Comparison of ENCODE assay signal across 1 cellular context in the genomic region with DNA sequence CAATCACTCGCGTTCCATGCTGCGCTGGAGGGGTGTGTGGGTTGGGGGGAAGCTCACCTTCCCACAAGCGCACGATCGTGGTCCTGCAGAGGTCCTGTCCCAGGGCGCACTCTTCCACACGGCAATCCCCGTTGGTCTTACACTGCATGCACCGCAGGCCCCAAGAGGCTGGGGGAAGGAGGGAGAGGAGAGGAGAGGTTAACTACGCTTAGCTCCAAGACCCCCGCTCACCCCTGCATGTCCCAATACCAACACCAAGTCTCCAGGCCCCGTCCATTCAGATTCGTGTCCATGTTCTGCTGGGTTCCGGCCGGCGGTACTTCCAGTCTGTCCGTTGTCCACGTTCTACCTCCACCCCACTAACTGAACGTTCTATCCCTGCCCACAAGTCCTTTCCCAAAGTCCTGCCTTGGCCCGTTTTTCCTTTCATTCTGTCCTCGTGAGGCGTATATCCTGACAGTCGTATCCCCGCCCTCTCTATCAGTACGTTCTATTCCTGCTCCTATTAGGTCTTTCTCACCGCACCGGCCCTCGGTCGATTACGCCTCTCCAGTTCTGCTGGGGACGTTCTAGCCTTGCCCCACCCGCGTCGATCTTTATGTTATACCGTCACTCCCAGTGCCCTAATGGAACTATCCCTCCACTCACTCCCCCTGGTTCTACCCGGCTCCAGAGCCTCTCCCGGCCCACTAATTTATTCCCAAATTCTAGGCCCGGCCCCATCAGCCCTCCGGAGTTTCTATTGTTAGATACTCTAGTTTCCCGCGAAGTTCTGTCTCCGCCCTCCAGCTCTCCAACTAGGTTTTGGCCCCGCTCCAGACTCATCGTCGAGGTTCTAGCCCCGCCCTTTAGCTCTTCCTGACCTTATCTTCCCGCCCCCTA.
TF ChIP-seq lines count a peak whose summit lies in the region.

No MANE protein-coding gene starts in this region.

TF ChIP-seq in K562, 482 proteins besides CTCF, POLR2A, EP300 and RAD21 (continues in another document):
- TF ChIP-seq NFIX (CRISPR knock-in tag; IDR thresholded peaks at IDR 0.05; ENCODE audit: low read depth) (no peak; the same call in 1 of the 2 replicates), MBD1 (CRISPR knock-in tag; IDR thresholded peaks at IDR 0.05) (0 out of 2 replicates have a peak, but pooled peaks have one; percentile 49), MNT (conservative IDR thresholded peaks at IDR 0.05) (peak in 1 of 2 experiments; percentile 32; a peak in 1 of 4 replicates), LEF1 (IDR thresholded peaks at IDR 0.05) (no peak; the same call in 1 of the 2 replicates), CREM (IDR thresholded peaks at IDR 0.05; ENCODE audit: low read depth) (0 out of 2 replicates have a peak, but pooled peaks have one; percentile 13), MEF2D (tag; conservative IDR thresholded peaks at IDR 0.05; ENCODE audit: low read depth) (peak; percentile 61; the same call in 1 of the 2 replicates), GABPB1 (CRISPR knock-in tag; IDR thresholded peaks at IDR 0.05) (peak; percentile 65), U2AF1 (optimal IDR thresholded peaks at IDR 0.05; ENCODE audit: low read depth, low read length) (no peak), CBX3 (IDR thresholded peaks at IDR 0.05; ENCODE audit: borderline replicate concordance in 1 of 2, low read length in 2 of 2) (0 out of 3 replicates have a peak, but pooled peaks of 1 of the 2 experiments have one; percentile 11), ZNF551 (CRISPR knock-in tag; IDR thresholded peaks at IDR 0.05) (no peak), ATF7 (IDR thresholded peaks at IDR 0.05) (peak; percentile 32; the same call in 1 of the 2 replicates), HBP1 (CRISPR knock-in tag; IDR thresholded peaks at IDR 0.05) (0 out of 2 replicates have a peak, but pooled peaks have one; percentile 53), ZBTB5 (IDR thresholded peaks at IDR 0.05) (no peak), ZC3H11A (IDR thresholded peaks at IDR 0.05; ENCODE audit: low read depth, low read length) (no peak), TOE1 (IDR thresholded peaks at IDR 0.05; ENCODE audit: borderline replicate concordance) (0 out of 2 replicates have a peak, but pooled peaks have one; percentile 45), TOE1 (CRISPR knock-in tag; IDR thresholded peaks at IDR 0.05; ENCODE audit: borderline replicate concordance, low read depth) (no peak), SUPT5H (IDR thresholded peaks at IDR 0.05) (peak; percentile 63), CXXC5 (CRISPR knock-in tag; IDR thresholded peaks at IDR 0.05) (peak; percentile 71), HDAC1 (IDR thresholded peaks at IDR 0.05) (peak in 1 of 2 experiments; percentile 43; a peak in 1 of 4 replicates), MAFK (IDR thresholded peaks at IDR 0.05; ENCODE audit: low read length) (no peak), NBN (IDR thresholded peaks at IDR 0.05; ENCODE audit: low read depth) (0 out of 2 replicates have a peak, but pooled peaks have one; percentile 56), ZBTB9 (CRISPR knock-in tag; IDR thresholded peaks at IDR 0.05) (no peak), RBFOX2 (IDR thresholded peaks at IDR 0.05; ENCODE audit: low read depth, low read length) (peak; percentile 61), ARID1B (IDR thresholded peaks at IDR 0.05) (peak; percentile 30; the same call in 1 of the 2 replicates), ELF4 (CRISPR knock-in tag; IDR thresholded peaks at IDR 0.05) (no peak), SRF (CRISPR knock-in tag; IDR thresholded peaks at IDR 0.05) (0 out of 4 replicates have a peak, but pooled peaks of 1 of the 2 experiments have one; percentile 39)
- TF ChIP-seq, protein P1, sequence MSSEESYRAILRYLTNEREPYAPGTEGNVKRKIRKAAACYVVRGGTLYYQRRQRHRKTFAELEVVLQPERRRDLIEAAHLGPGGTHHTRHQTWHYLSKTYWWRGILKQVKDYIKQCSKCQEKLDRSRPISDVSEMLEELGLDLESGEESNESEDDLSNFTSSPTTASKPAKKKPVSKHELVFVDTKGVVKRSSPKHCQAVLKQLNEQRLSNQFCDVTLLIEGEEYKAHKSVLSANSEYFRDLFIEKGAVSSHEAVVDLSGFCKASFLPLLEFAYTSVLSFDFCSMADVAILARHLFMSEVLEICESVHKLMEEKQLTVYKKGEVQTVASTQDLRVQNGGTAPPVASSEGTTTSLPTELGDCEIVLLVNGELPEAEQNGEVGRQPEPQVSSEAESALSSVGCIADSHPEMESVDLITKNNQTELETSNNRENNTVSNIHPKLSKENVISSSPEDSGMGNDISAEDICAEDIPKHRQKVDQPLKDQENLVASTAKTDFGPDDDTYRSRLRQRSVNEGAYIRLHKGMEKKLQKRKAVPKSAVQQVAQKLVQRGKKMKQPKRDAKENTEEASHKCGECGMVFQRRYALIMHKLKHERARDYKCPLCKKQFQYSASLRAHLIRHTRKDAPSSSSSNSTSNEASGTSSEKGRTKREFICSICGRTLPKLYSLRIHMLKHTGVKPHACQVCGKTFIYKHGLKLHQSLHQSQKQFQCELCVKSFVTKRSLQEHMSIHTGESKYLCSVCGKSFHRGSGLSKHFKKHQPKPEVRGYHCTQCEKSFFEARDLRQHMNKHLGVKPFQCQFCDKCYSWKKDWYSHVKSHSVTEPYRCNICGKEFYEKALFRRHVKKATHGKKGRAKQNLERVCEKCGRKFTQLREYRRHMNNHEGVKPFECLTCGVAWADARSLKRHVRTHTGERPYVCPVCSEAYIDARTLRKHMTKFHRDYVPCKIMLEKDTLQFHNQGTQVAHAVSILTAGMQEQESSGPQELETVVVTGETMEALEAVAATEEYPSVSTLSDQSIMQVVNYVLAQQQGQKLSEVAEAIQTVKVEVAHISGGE (CRISPR knock-in tag; IDR thresholded peaks at IDR 0.05) = 0 out of 6 replicates have a peak, but pooled peaks of 1 of the 3 experiments have one; percentile 20
- TF ChIP-seq, protein P2, sequence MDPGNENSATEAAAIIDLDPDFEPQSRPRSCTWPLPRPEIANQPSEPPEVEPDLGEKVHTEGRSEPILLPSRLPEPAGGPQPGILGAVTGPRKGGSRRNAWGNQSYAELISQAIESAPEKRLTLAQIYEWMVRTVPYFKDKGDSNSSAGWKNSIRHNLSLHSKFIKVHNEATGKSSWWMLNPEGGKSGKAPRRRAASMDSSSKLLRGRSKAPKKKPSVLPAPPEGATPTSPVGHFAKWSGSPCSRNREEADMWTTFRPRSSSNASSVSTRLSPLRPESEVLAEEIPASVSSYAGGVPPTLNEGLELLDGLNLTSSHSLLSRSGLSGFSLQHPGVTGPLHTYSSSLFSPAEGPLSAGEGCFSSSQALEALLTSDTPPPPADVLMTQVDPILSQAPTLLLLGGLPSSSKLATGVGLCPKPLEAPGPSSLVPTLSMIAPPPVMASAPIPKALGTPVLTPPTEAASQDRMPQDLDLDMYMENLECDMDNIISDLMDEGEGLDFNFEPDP (CRISPR knock-in tag; IDR thresholded peaks at IDR 0.05) = 0 out of 2 replicates have a peak, but pooled peaks have one; percentile 32
- TF ChIP-seq, protein P3, sequence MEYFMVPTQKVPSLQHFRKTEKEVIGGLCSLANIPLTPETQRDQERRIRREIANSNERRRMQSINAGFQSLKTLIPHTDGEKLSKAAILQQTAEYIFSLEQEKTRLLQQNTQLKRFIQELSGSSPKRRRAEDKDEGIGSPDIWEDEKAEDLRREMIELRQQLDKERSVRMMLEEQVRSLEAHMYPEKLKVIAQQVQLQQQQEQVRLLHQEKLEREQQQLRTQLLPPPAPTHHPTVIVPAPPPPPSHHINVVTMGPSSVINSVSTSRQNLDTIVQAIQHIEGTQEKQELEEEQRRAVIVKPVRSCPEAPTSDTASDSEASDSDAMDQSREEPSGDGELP (CRISPR knock-in tag; IDR thresholded peaks at IDR 0.05; ENCODE audit: borderline replicate concordance) = peak; percentile 52; the same call in 1 of the 2 replicates
- TF ChIP-seq, protein P4, sequence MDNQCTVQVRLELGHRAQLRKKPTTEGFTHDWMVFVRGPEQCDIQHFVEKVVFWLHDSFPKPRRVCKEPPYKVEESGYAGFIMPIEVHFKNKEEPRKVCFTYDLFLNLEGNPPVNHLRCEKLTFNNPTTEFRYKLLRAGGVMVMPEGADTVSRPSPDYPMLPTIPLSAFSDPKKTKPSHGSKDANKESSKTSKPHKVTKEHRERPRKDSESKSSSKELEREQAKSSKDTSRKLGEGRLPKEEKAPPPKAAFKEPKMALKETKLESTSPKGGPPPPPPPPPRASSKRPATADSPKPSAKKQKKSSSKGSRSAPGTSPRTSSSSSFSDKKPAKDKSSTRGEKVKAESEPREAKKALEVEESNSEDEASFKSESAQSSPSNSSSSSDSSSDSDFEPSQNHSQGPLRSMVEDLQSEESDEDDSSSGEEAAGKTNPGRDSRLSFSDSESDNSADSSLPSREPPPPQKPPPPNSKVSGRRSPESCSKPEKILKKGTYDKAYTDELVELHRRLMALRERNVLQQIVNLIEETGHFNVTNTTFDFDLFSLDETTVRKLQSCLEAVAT (IDR thresholded peaks at IDR 0.05) = no peak
- TF ChIP-seq, protein P5, sequence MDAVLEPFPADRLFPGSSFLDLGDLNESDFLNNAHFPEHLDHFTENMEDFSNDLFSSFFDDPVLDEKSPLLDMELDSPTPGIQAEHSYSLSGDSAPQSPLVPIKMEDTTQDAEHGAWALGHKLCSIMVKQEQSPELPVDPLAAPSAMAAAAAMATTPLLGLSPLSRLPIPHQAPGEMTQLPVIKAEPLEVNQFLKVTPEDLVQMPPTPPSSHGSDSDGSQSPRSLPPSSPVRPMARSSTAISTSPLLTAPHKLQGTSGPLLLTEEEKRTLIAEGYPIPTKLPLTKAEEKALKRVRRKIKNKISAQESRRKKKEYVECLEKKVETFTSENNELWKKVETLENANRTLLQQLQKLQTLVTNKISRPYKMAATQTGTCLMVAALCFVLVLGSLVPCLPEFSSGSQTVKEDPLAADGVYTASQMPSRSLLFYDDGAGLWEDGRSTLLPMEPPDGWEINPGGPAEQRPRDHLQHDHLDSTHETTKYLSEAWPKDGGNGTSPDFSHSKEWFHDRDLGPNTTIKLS (IDR thresholded peaks at IDR 0.05; ENCODE audit: borderline replicate concordance, low read depth) = peak; percentile 43; the same call in 1 of the 2 replicates
